In genomic region chr7:103609778-103610177, GRCh38 we compare ENCODE assay signal across 18 cellular contexts.
A peak's percentile ranks its signal among the peaks of the same experiment; 100 is the strongest.
DNase-seq lines count a peak whose midpoint lies in the region; ATAC-seq, FAIRE-seq and TF ChIP-seq lines count a peak whose summit lies in the region.
"Had no signal": no experiment of that assay in that cellular context is flagged by ENCODE, and none has a peak within 500 bp of the region (broad histone marks: within the 10 kb centered on the region; RNA-seq: fewer than 3 reads in every experiment).

No MANE protein-coding gene starts in this region.

- H2AFZ ChIP-seq in K562 (ENCODE audit: low read depth, low read length) (peak overlapping the region; percentile 35; the same call in 1 of the 2 replicates), mesenchymal stem cell (ENCODE audit: low read depth, low read length) (no peak overlapping the region)

- H3K27me3 ChIP-seq in K562 (ENCODE audit: control insufficient read depth in 2 of 2, insufficient read depth in 2 of 2, low read length in 2 of 2), result no peaks in the 10 kb centered on the region
- H3K27me3 ChIP-seq in mesenchymal stem cell (ENCODE audit: control insufficient read depth in 1 of 2, insufficient read depth in 1 of 2, low read length in 2 of 2), result no peaks in the 10 kb centered on the region
- no peaks in the 10 kb centered on the region for H3K27me3 ChIP-seq in Peyer's patch
- H3K27me3 ChIP-seq: BLaER1 had no signal

- TF ChIP-seq CTCF in K562 (IDR thresholded peaks at IDR 0.05 in 2 of 3, conservative IDR thresholded peaks at IDR 0.05 in 1 of 3; ENCODE audit: insufficient read depth in 2 of 3, low read depth in 1 of 3, low read length in 3 of 3), result no peak
- TF ChIP-seq CTCF in Peyer's patch (IDR thresholded peaks at IDR 0.05), result no peak

- no peak overlapping the region for H2BK12ac ChIP-seq in mesenchymal stem cell (ENCODE audit: low read length in 2 of 2)

- no peak overlapping the region for H2BK15ac ChIP-seq in mesenchymal stem cell (ENCODE audit: low read depth, poor library complexity, severe bottlenecking)

- CTCF ChIA-PET in K562 (lab: Yijun Ruan, JAX; ENCODE audit: low intra/inter-chr PET ratio), result interaction anchor here (0.7 kb wide), 1 partner anchor 173 kb away, joined by 3 read pairs; no protein-coding TSS in a partner anchor

- H3K36me3 ChIP-seq in K562 (ENCODE audit: control insufficient read depth, insufficient read depth, low read length), result peaks cover 2% of the 10 kb centered on the region; the same call in 1 of the 3 replicates
- no peaks in the 10 kb centered on the region for H3K36me3 ChIP-seq in mesenchymal stem cell (ENCODE audit: control insufficient read depth in 1 of 2, insufficient read depth in 2 of 2, low read depth in 1 of 2, low read length in 2 of 2)
- H3K36me3 ChIP-seq in Peyer's patch, result no peaks in the 10 kb centered on the region
- H3K36me3 ChIP-seq: BLaER1 had no signal

- no peaks in the 10 kb centered on the region for H3K79me1 ChIP-seq in mesenchymal stem cell (replicated peaks; ENCODE audit: low read length, poor library complexity, severe bottlenecking)

- no peak overlapping the region for H3K14ac ChIP-seq in mesenchymal stem cell (ENCODE audit: low read length in 2 of 2)

- peaks cover 0 to 15% of the 10 kb centered on the region in 2 experiments; a peak in 3 of 5 replicates for H3K4me1 ChIP-seq in K562 (replicated peaks in 1 of 2; ENCODE audit: control insufficient read depth in 2 of 2, insufficient read depth in 2 of 2, low read length in 2 of 2)
- no peaks in the 10 kb centered on the region for H3K4me1 ChIP-seq in mesenchymal stem cell (ENCODE audit: control insufficient read depth, insufficient read depth, low read depth, low read length)
- H3K4me1 ChIP-seq in Peyer's patch, result no peaks in the 10 kb centered on the region
- H3K4me1 ChIP-seq: BLaER1 had no signal

- H2AK5ac ChIP-seq in mesenchymal stem cell (ENCODE audit: low read length, severe bottlenecking), result no peak overlapping the region

- H3K27ac ChIP-seq in K562 (ENCODE audit: extremely low read depth, low read depth, low read length) (no peak overlapping the region), mesenchymal stem cell (ENCODE audit: low read length, poor library complexity, severe bottlenecking) (no peak overlapping the region), Peyer's patch (no peak overlapping the region)
- H3K27ac ChIP-seq: BLaER1 had no signal

- no peak overlapping the region for H4K8ac ChIP-seq in mesenchymal stem cell (ENCODE audit: low read length)

- H3K18ac ChIP-seq in mesenchymal stem cell (ENCODE audit: low read depth in 1 of 2, low read length in 2 of 2), result no peak overlapping the region

- BruUV-seq in K562 (replicated peaks; lab: Mats Ljungman, UMichigan), result no TSS peak

- H2BK5ac ChIP-seq in mesenchymal stem cell (ENCODE audit: low read depth, low read length, poor library complexity, severe bottlenecking), result no peak overlapping the region

- DNase-seq in ACHN, result peak; percentile 15
- DNase-seq in K562 (ENCODE audit: extremely low read depth in 1 of 4, low spot score in 3 of 4), result no peak
- DNase-seq in mesenchymal stem cell, result no peak
- no peak for DNase-seq in anterior cingulate cortex (lab: John Stamatoyannopoulos, UW)
- DNase-seq in central memory CD4-positive, alpha-beta T cell, result no peak
- DNase-seq in Peyer's patch, result no peak
- DNase-seq: 8988T; CD4-positive, alpha-beta memory T cell; DMS153; DMS79; GDM1; GOT3; H7; HFFc6 had no signal

- no peaks in the 10 kb centered on the region for H3K79me2 ChIP-seq in K562 (ENCODE audit: control insufficient read depth, insufficient read depth, low read length)

- TF ChIP-seq POLR2A in K562 (conservative IDR thresholded peaks at IDR 0.05), result no peak
- no peak for TF ChIP-seq POLR2A in Peyer's patch (IDR thresholded peaks at IDR 0.05)

- H3K4me2 ChIP-seq in K562 (ENCODE audit: insufficient read depth, low read length) (no peak overlapping the region), mesenchymal stem cell (ENCODE audit: low read length, poor library complexity, severe bottlenecking) (no peak overlapping the region)
- H3K4me2 ChIP-seq: BLaER1 had no signal

- H3K9me3 ChIP-seq in K562 (replicated peaks; ENCODE audit: control insufficient read depth, insufficient read depth, low read depth, low read length) (no peaks in the 10 kb centered on the region), mesenchymal stem cell (ENCODE audit: control insufficient read depth, low read length) (no peaks in the 10 kb centered on the region), Peyer's patch (no peaks in the 10 kb centered on the region)
- H3K9me3 ChIP-seq: BLaER1 had no signal

- no peak overlapping the region for H2BK120ac ChIP-seq in mesenchymal stem cell (ENCODE audit: low read depth, low read length)

- POLR2A ChIA-PET in K562 (lab: Yijun Ruan, JAX), result interaction anchor here (1.5 kb wide), 1 partner anchor 9 kb away, joined by 6 read pairs; no protein-coding TSS in a partner anchor

- FAIRE-seq in A204.1 (lab: Jason Lieb, UNC) (peak; percentile 9), K562 (lab: Jason Lieb, UNC) (no peak)

- no peak overlapping the region for H3K23ac ChIP-seq in mesenchymal stem cell (ENCODE audit: low read length in 2 of 2)

- H3K9ac ChIP-seq in K562 (ENCODE audit: insufficient read depth in 1 of 2, low read depth in 2 of 2, low read length in 2 of 2) (no peak overlapping the region), mesenchymal stem cell (ENCODE audit: low read length) (peak overlapping the region; percentile 29)
- H3K9ac ChIP-seq: BLaER1 had no signal

- intact Hi-C loops in K562 (cut with micrococcal nuclease), result no loop called here

- TF ChIP-seq EP300 in K562 (IDR thresholded peaks at IDR 0.05; ENCODE audit: low read length), result no peak

- no peak overlapping the region for H3K4ac ChIP-seq in mesenchymal stem cell (ENCODE audit: low read depth in 1 of 2, low read length in 2 of 2)

- no peaks in the 10 kb centered on the region for H4K20me1 ChIP-seq in K562 (replicated peaks; ENCODE audit: control insufficient read depth, insufficient read depth, low read length)
- H4K20me1 ChIP-seq: BLaER1 had no signal

- 58% methylated on average over 3 of the region's 3 CpGs for WGBS in K562 (ENCODE audit: insufficient coverage, low coverage, missing lambda C conversion rate)
- WGBS in mesenchymal stem cell, result no CpG with 5 or more reads among the region's 3 CpGs

- in situ Hi-C loops in ACHN (cut with HindIII; ENCODE audit: low pct_ligation_motif_present, low pct_unique_long_range_greater_than_20kb, low sequenced_read_pairs) (no loop called here), K562 (cut with MboI) (no loop called here)

- H3K4me3 ChIP-seq in K562 (no peak overlapping the region), mesenchymal stem cell (ENCODE audit: insufficient read depth in 1 of 2, low read depth in 1 of 2, low read length in 2 of 2) (no peak overlapping the region), Peyer's patch (no peak overlapping the region)
- H3K4me3 ChIP-seq: BLaER1 had no signal

- TF ChIP-seq RAD21 in K562 (CRISPR knock-in tag; conservative IDR thresholded peaks at IDR 0.05 in 1 of 2, IDR thresholded peaks at IDR 0.05 in 1 of 2), result no peak

- no peaks in the 10 kb centered on the region for H3K9me1 ChIP-seq in K562 (ENCODE audit: control insufficient read depth, insufficient read depth, low read length)

- ATAC-seq in K562 (no peak), HG02678 (IDR thresholded peaks at IDR 0.05; ENCODE audit: unreplicated experiment) (no peak)
- ATAC-seq: HCT116 had no signal

- no peak overlapping the region for H4K91ac ChIP-seq in mesenchymal stem cell (ENCODE audit: low read length)

TF ChIP-seq in K562, 482 proteins besides CTCF, POLR2A, EP300 and RAD21 (continues in another document):
- TF ChIP-seq U2AF1 (optimal IDR thresholded peaks at IDR 0.05; ENCODE audit: low read depth, low read length), result no peak
- TF ChIP-seq RAD51 (IDR thresholded peaks at IDR 0.05; ENCODE audit: borderline replicate concordance, low read depth), result 0 out of 2 replicates have a peak, but pooled peaks have one; percentile 51
- no peak for TF ChIP-seq THRB (CRISPR knock-in tag; conservative IDR thresholded peaks at IDR 0.05)
- TF ChIP-seq ARHGAP35 (IDR thresholded peaks at IDR 0.05; ENCODE audit: partially characterized antibody), result no peak
- TF ChIP-seq TFE3 (CRISPR knock-in tag; IDR thresholded peaks at IDR 0.05), result peak; percentile 81
- TF ChIP-seq RNF2 (IDR thresholded peaks at IDR 0.05), result no peak
- no peak for TF ChIP-seq ZNF431 (CRISPR knock-in tag; IDR thresholded peaks at IDR 0.05)
- no peak for TF ChIP-seq MBD1 (CRISPR knock-in tag; IDR thresholded peaks at IDR 0.05)
